In genomic region chr3:14235003-14235876, GRCh38 we compare ENCODE assay signal across 12 cellular contexts. TPM values are rescaled to one million over a fixed set of nuclear protein-coding genes. Genes with fewer than 3 reads are reported as not detected.
DNase-seq lines count a peak whose midpoint lies in the region; ATAC-seq and TF ChIP-seq lines count a peak whose summit lies in the region.
"Had no signal": no experiment of that assay in that cellular context is flagged by ENCODE, and none has a peak within 500 bp of the region (broad histone marks: within the 10 kb centered on the region; RNA-seq: fewer than 3 reads in every experiment).

No MANE protein-coding gene starts in this region.

- peak overlapping the region; percentile 95; the same call in 2 of the 3 replicates for H2BK15ac ChIP-seq in IMR-90 (ENCODE audit: low read depth, low read length)

- H3K9me3 ChIP-seq in IMR-90 (ENCODE audit: control insufficient read depth, insufficient read depth, low read length) (peaks cover 2% of the 10 kb centered on the region; the same call in 1 of the 2 replicates), heart right ventricle (peaks cover 0 to 14% (median 0%) of the 10 kb centered on the region in 11 donors)

- no peak overlapping the region for H3K27ac Mint-ChIP-seq in osteocyte (ENCODE audit: unreplicated experiment)

- H4K20me1 ChIP-seq in IMR-90 (ENCODE audit: insufficient read depth, low read length): 0 out of 2 replicates have a peak, but pooled peaks cover 3% of the 10 kb centered on the region

- peak overlapping the region; percentile 49; the same call in 1 of the 2 replicates for H3K23ac ChIP-seq in IMR-90 (ENCODE audit: low read depth, low read length)

- peaks cover 19% of the 10 kb centered on the region for H3K4me1 Mint-ChIP-seq in osteocyte (ENCODE audit: unreplicated experiment)

- dilution Hi-C loops in IMR-90 (cut with HindIII; ENCODE audit: low sequenced_read_pairs, unreplicated experiment): no loop called here

- H4K5ac ChIP-seq in IMR-90 (ENCODE audit: low read depth, low read length): peak overlapping the region; percentile 95

- H2BK120ac ChIP-seq in IMR-90 (ENCODE audit: low read depth, low read length): peak overlapping the region; percentile 88

- POLR2A ChIA-PET in IMR-90 (lab: Charles Lee; ENCODE audit: unreplicated experiment): no interaction called here

- DNase-seq in IMR-90: no peak
- peak; percentile 62 for DNase-seq in RPMI8226
- no peak for DNase-seq in heart right ventricle
- peak; percentile 49 for DNase-seq in osteocyte (ENCODE audit: extremely low spot score, unreplicated experiment)
- DNase-seq in substantia nigra (lab: John Stamatoyannopoulos, UW): no peak
- DNase-seq in COLO668 (lab: John Stamatoyannopoulos, UW; ENCODE audit: unreplicated experiment): no peak
- DNase-seq in NCI-H1105 (lab: John Stamatoyannopoulos, UW): no peak
- DNase-seq in kidney glomerular epithelial cell (lab: John Stamatoyannopoulos, UW): no peak
- DNase-seq: activated CD8-positive, alpha-beta memory T cell treated with anti-CD3 and anti-CD28 coated beads, Interleukin-2, amount 50 U/mL, for 48 hours; amygdala; GOT3; stimulated activated CD4-positive, alpha-beta T cell treated with anti-CD3 and anti-CD28 coated beads, Interleukin-1b, Interleukin-23, amount 100 ng/mL, for 48 hours had no signal

- TF ChIP-seq CTCF in IMR-90 (conservative IDR thresholded peaks at IDR 0.05; ENCODE audit: low read depth, low read length) (no peak), heart right ventricle (IDR thresholded peaks at IDR 0.05) (no peak), osteocyte (IDR thresholded peaks at IDR 0.05) (no peak)

- in situ Hi-C loops in IMR-90 (cut with MboI; ENCODE audit: low sequenced_read_pairs): no loop called here

- H3K9me1 ChIP-seq in IMR-90 (ENCODE audit: insufficient read depth, low read length): peaks cover 21% of the 10 kb centered on the region

- peak overlapping the region; percentile 78 for H4K91ac ChIP-seq in IMR-90 (ENCODE audit: insufficient read depth, low read depth, low read length)

- peak overlapping the region; percentile 41 to 89; a peak in 2 of 4 replicates for H4K8ac ChIP-seq in IMR-90 (ENCODE audit: low read depth in 2 of 2, low read length in 2 of 2)

- H3K27ac ChIP-seq in IMR-90 (ENCODE audit: insufficient read depth, low read length) (peak overlapping the region; percentile 96; the same call in 1 of the 2 replicates), heart right ventricle (peak overlapping the region in 9 of 10 donors; percentile 26 to 92 (median 83)), substantia nigra (ENCODE audit: low read depth, low read length, poor library complexity, severe bottlenecking) (no peak overlapping the region)

- H3K9ac ChIP-seq in IMR-90 (ENCODE audit: low read depth, low read length): peak overlapping the region; percentile 56; the same call in 1 of the 2 replicates

- peaks cover 3% of the 10 kb centered on the region for H3K36me3 Mint-ChIP-seq in osteocyte (ENCODE audit: unreplicated experiment)

- peak overlapping the region; percentile 75 for H2AFZ ChIP-seq in IMR-90 (replicated peaks; ENCODE audit: low read length, poor library complexity)

- no peak for TF ChIP-seq POLR2A in IMR-90 (IDR thresholded peaks at IDR 0.05; ENCODE audit: low read depth, low read length)

- H2AK5ac ChIP-seq in IMR-90 (ENCODE audit: low read depth, low read length): peak overlapping the region; percentile 93

- CTCF ChIA-PET in IMR-90 (lab: Yijun Ruan, JAX): interaction anchor here (0.6 to 1.2 kb wide), 3 partner anchors 11 to 93 kb away, joined by 3 to 6 read pairs (median 3); no protein-coding TSS in a partner anchor

- no peaks in the 10 kb centered on the region; a peak in 1 of 4 replicates for H3K79me1 ChIP-seq in IMR-90 (ENCODE audit: low read depth in 1 of 2, low read length in 2 of 2)

- WGBS in IMR-90 (ENCODE audit: extremely low coverage in 2 of 2, insufficient read length in 1 of 2), 2 experiments: 60% methylated on average over 1 of the region's 4 CpGs; no CpG with 5 or more reads in 1 of the 2 experiments
- WGBS in heart right ventricle, 2 donors: 24 to 32% methylated on average over 4 of the region's 4 CpGs

- no peak for TF ChIP-seq RAD21 in IMR-90 (IDR thresholded peaks at IDR 0.05; ENCODE audit: low read length)

- no peak overlapping the region for H3K4me3 Mint-ChIP-seq in osteocyte (ENCODE audit: unreplicated experiment)

- H3K27me3 Mint-ChIP-seq in osteocyte (ENCODE audit: unreplicated experiment): no peaks in the 10 kb centered on the region

- no peak overlapping the region for H3K56ac ChIP-seq in IMR-90 (ENCODE audit: extremely low read depth, insufficient read depth, low read length)

- H3K14ac ChIP-seq in IMR-90 (replicated peaks; ENCODE audit: low read depth, low read length): peak overlapping the region; percentile 53

- peak overlapping the region; percentile 92 for H3K18ac ChIP-seq in IMR-90 (ENCODE audit: low read depth, low read length)

- H2BK5ac ChIP-seq in IMR-90 (ENCODE audit: low read depth, low read length, poor library complexity, severe bottlenecking): peak overlapping the region; percentile 21

- H2BK20ac ChIP-seq in IMR-90 (ENCODE audit: low read depth, low read length): peak overlapping the region; percentile 90

- intact Hi-C loops in IMR-90 (cut with micrococcal nuclease): no loop called here
- intact Hi-C loops in heart right ventricle (cut with DNase I): loop anchor here in 1 of 10 donors (2.0 kb wide), 1 partner anchor 30 kb away; no protein-coding TSS in a partner anchor

- peak overlapping the region; percentile 93 for H3K4ac ChIP-seq in IMR-90 (ENCODE audit: low read depth, low read length)

- H3K4me1 ChIP-seq in IMR-90 (ENCODE audit: control insufficient read depth, insufficient read depth, low read length) (peaks cover 41% of the 10 kb centered on the region), heart right ventricle (peaks cover 0 to 58% (median 29%) of the 10 kb centered on the region in 9 donors)

- H3K36me3 ChIP-seq in IMR-90 (ENCODE audit: control insufficient read depth, insufficient read depth, low read length) (no peaks in the 10 kb centered on the region), heart right ventricle (no peaks in the 10 kb centered on the region)

- H3K4me2 ChIP-seq in IMR-90 (ENCODE audit: low read depth, low read length): peak overlapping the region; percentile 9; the same call in 1 of the 2 replicates

- H2AK9ac ChIP-seq in IMR-90 (replicated peaks; ENCODE audit: low read depth, low read length, poor library complexity): peak overlapping the region; percentile 22

- H3K27me3 ChIP-seq in IMR-90 (ENCODE audit: control insufficient read depth, insufficient read depth, low read length): no peaks in the 10 kb centered on the region
- peaks cover 0 to 12% (median 0%) of the 10 kb centered on the region in 7 donors for H3K27me3 ChIP-seq in heart right ventricle

- H3K4me3 ChIP-seq in IMR-90 (ENCODE audit: insufficient read depth, low read depth, low read length): no peak overlapping the region
- no peak overlapping the region for H3K4me3 ChIP-seq in heart right ventricle

- peaks cover 11% of the 10 kb centered on the region for H3K9me3 Mint-ChIP-seq in osteocyte (ENCODE audit: unreplicated experiment)

- ATAC-seq in IMR-90 (ENCODE audit: low read depth) (no peak), heart right ventricle (peak in 2 of 8 donors; percentile 0 to 8)

- no TSS peak for BruUV-seq in IMR-90 (replicated peaks; lab: Mats Ljungman, UMichigan)

TF ChIP-seq in IMR-90, 13 proteins besides CTCF, POLR2A, EP300 and RAD21:
- TF ChIP-seq RCOR1 (IDR thresholded peaks at IDR 0.05; ENCODE audit: insufficient replicate concordance, low read length): no peak
- no peak for TF ChIP-seq CEBPB (IDR thresholded peaks at IDR 0.05; ENCODE audit: low read depth, low read length)
- no peak for TF ChIP-seq CHD1 (IDR thresholded peaks at IDR 0.05; ENCODE audit: low read depth, low read length)
- TF ChIP-seq MAZ (IDR thresholded peaks at IDR 0.05; ENCODE audit: borderline replicate concordance, low read depth, low read length): no peak

RNA-seq across cellular contexts. Expression of gene LSM3, which starts 56.6 kb away (rescaled TPM):
- 3.4 and 14.2 TPM in 2 replicates for total RNA-seq in IMR-90 (2012; rRNA removed)
- 10.0 and 11.5 TPM in 2 replicates for polyA plus RNA-seq in IMR-90 (2012; rRNA removed)
- polyA plus RNA-seq in IMR-90 (2012; cell fraction: cytosol; rRNA removed): 0.87 and 1.00 TPM in 2 replicates
- polyA plus RNA-seq in IMR-90 (2012; cell fraction: nucleus; rRNA removed; ENCODE audit: low replicate concordance): 0.20 and 1.8 TPM in 2 replicates
- 10 to 100 TPM; 12.4 to 18.0 (median 15.2) TPM for total RNA-seq in heart right ventricle
- polyA plus RNA-seq in heart right ventricle: 10 to 100 TPM in 1 of 2 donors, 1 to 10 TPM in 1; 5.6 to 16.1 TPM
- total RNA-seq in osteocyte: 9.9 and 10.0 TPM in 2 replicates

RNA-seq across cellular contexts. Expression of gene XPC, which starts 56.8 kb away (rescaled TPM):
- total RNA-seq in IMR-90 (2012; rRNA removed) (40.5 and 48.8 TPM in 2 replicates), heart right ventricle (10 to 100 TPM in 5 of 10 donors, 1 to 10 TPM in 5; 8.5 to 15.8 (median 11.3) TPM), osteocyte (39.4 and 41.5 TPM in 2 replicates)
- polyA plus RNA-seq in IMR-90 (2012; rRNA removed) (27.6 and 30.9 TPM in 2 replicates), heart right ventricle (1 to 10 TPM; 7.3 to 9.7 TPM)
- polyA plus RNA-seq in IMR-90 (2012; cell fraction: cytosol; rRNA removed): 17.6 and 18.4 TPM in 2 replicates
- polyA plus RNA-seq in IMR-90 (2012; cell fraction: nucleus; rRNA removed; ENCODE audit: low replicate concordance): 62.0 and 94.0 TPM in 2 replicates

Comparison
In these comparisons a context has a peak if more than half of its experiments do, and no peak if none do; other contexts are left out.
1. DNase-seq: peak in RPMI8226 (single experiment) and osteocyte (single experiment); none in IMR-90 (single experiment), heart right ventricle (0 of 2), substantia nigra (0 of 49), COLO668 (single experiment), NCI-H1105 (single experiment) and kidney glomerular epithelial cell (single experiment).